In genomic region chr7:155590215-155591023, GRCh38 we compare ENCODE assay signal across 9 cellular contexts. TPM values are rescaled to one million over a fixed set of nuclear protein-coding genes. Genes with fewer than 3 reads are reported as not detected.
A peak's percentile ranks its signal among the peaks of the same experiment; 100 is the strongest.
DNase-seq lines count a peak whose midpoint lies in the region; ATAC-seq and TF ChIP-seq lines count a peak whose summit lies in the region.
"Had no signal": no experiment of that assay in that cellular context is flagged by ENCODE, and none has a peak within 500 bp of the region (broad histone marks: within the 10 kb centered on the region; RNA-seq: fewer than 3 reads in every experiment).

No MANE protein-coding gene starts in this region.

- H3K27me3 Mint-ChIP-seq in activated CD4-positive, alpha-beta memory T cell treated with anti-CD3 and anti-CD28 coated beads, Interleukin-2, amount 10 ng/mL, durations not matched to agents 7 days and 5 days: peaks cover 26% of the 10 kb centered on the region
- H3K27me3 Mint-ChIP-seq in activated CD4-positive, alpha-beta memory T cell treated with anti-CD3 and anti-CD28 coated beads for 36 hours: peaks cover 33% of the 10 kb centered on the region
- peaks cover 48 to 88% of the 10 kb centered on the region in 2 donors for H3K27me3 Mint-ChIP-seq in effector memory CD8-positive, alpha-beta T cell

- H3K4me3 Mint-ChIP-seq in activated CD4-positive, alpha-beta memory T cell treated with anti-CD3 and anti-CD28 coated beads, Interleukin-2, amount 10 ng/mL, durations not matched to agents 7 days and 5 days: no peak overlapping the region
- no peak overlapping the region for H3K4me3 Mint-ChIP-seq in activated CD4-positive, alpha-beta memory T cell treated with anti-CD3 and anti-CD28 coated beads for 36 hours
- no peak overlapping the region for H3K4me3 Mint-ChIP-seq in effector memory CD8-positive, alpha-beta T cell
- H3K4me3 Mint-ChIP-seq: B cell had no signal

- H3K4me1 Mint-ChIP-seq in activated CD4-positive, alpha-beta memory T cell treated with anti-CD3 and anti-CD28 coated beads, Interleukin-2, amount 10 ng/mL, durations not matched to agents 7 days and 5 days: peaks cover 9% of the 10 kb centered on the region
- no peaks in the 10 kb centered on the region for H3K4me1 Mint-ChIP-seq in activated CD4-positive, alpha-beta memory T cell treated with anti-CD3 and anti-CD28 coated beads for 36 hours (ENCODE audit: low read depth)
- H3K4me1 Mint-ChIP-seq in effector memory CD8-positive, alpha-beta T cell (ENCODE audit: low read depth in 2 of 2): no peaks in the 10 kb centered on the region
- H3K4me1 Mint-ChIP-seq: B cell had no signal

- POLR2A ChIA-PET in activated CD4-positive, alpha-beta memory T cell treated with anti-CD3 and anti-CD28 coated beads, Interleukin-2, amount 10 ng/mL, durations not matched to agents 7 days and 5 days (lab: Charles Lee): no interaction called here
- POLR2A ChIA-PET in activated CD4-positive, alpha-beta memory T cell treated with anti-CD3 and anti-CD28 coated beads for 36 hours (lab: Charles Lee): no interaction called here

- CTCF ChIA-PET in activated CD4-positive, alpha-beta memory T cell treated with anti-CD3 and anti-CD28 coated beads, Interleukin-2, amount 10 ng/mL, durations not matched to agents 7 days and 5 days (lab: Charles Lee): interaction anchor here (3.0 kb wide), 1 partner anchor 9 kb away, joined by 18 read pairs; no protein-coding TSS in a partner anchor
- CTCF ChIA-PET in activated CD4-positive, alpha-beta memory T cell treated with anti-CD3 and anti-CD28 coated beads for 36 hours (lab: Charles Lee): interaction anchor here (0.7 to 2.2 kb wide), 2 partner anchors 9 to 178 kb away, joined by 3 to 13 read pairs; no protein-coding TSS in a partner anchor

- no peak overlapping the region for H3K27ac ChIP-seq in coronary artery

- H3K27ac Mint-ChIP-seq in activated CD4-positive, alpha-beta memory T cell treated with anti-CD3 and anti-CD28 coated beads, Interleukin-2, amount 10 ng/mL, durations not matched to agents 7 days and 5 days: no peak overlapping the region
- no peak overlapping the region for H3K27ac Mint-ChIP-seq in activated CD4-positive, alpha-beta memory T cell treated with anti-CD3 and anti-CD28 coated beads for 36 hours
- no peak overlapping the region for H3K27ac Mint-ChIP-seq in effector memory CD8-positive, alpha-beta T cell
- H3K27ac Mint-ChIP-seq: B cell had no signal

- H3K9me3 Mint-ChIP-seq in activated CD4-positive, alpha-beta memory T cell treated with anti-CD3 and anti-CD28 coated beads, Interleukin-2, amount 10 ng/mL, durations not matched to agents 7 days and 5 days: no peaks in the 10 kb centered on the region
- H3K9me3 Mint-ChIP-seq in activated CD4-positive, alpha-beta memory T cell treated with anti-CD3 and anti-CD28 coated beads for 36 hours: no peaks in the 10 kb centered on the region
- H3K9me3 Mint-ChIP-seq in effector memory CD8-positive, alpha-beta T cell: no peaks in the 10 kb centered on the region

- peak; percentile 50 for ATAC-seq in effector memory CD8-positive, alpha-beta T cell (replicated peaks)

- DNase-seq in activated CD4-positive, alpha-beta memory T cell treated with anti-CD3 and anti-CD28 coated beads, Interleukin-2, amount 10 ng/mL, durations not matched to agents 7 days and 5 days: peak; percentile 34
- no peak for DNase-seq in activated CD4-positive, alpha-beta memory T cell treated with anti-CD3 and anti-CD28 coated beads for 36 hours
- peak; percentile 87 to 92 for DNase-seq in NOMO-1 (lab: John Stamatoyannopoulos, UW; ENCODE audit: unreplicated experiment in 2 of 2)
- DNase-seq in effector memory CD8-positive, alpha-beta T cell: no peak
- DNase-seq in renal cortical epithelial cell (ENCODE audit: low read depth): peak; percentile 7
- DNase-seq in coronary artery (ENCODE audit: low spot score): no peak
- DNase-seq in iPS-NIHi11 (ENCODE audit: low spot score): no peak
- no peak for DNase-seq in activated CD4-positive, alpha-beta T cell treated with anti-CD3 and anti-CD28 coated beads for 4 hours

- no peak for TF ChIP-seq CTCF in coronary artery (IDR thresholded peaks at IDR 0.05)

- intact Hi-C loops in activated CD4-positive, alpha-beta memory T cell treated with anti-CD3 and anti-CD28 coated beads for 36 hours (cut with micrococcal nuclease): no loop called here

- no peak overlapping the region for H3K4me3 ChIP-seq in coronary artery

- H3K36me3 Mint-ChIP-seq in activated CD4-positive, alpha-beta memory T cell treated with anti-CD3 and anti-CD28 coated beads, Interleukin-2, amount 10 ng/mL, durations not matched to agents 7 days and 5 days (ENCODE audit: low read depth): no peaks in the 10 kb centered on the region
- H3K36me3 Mint-ChIP-seq in activated CD4-positive, alpha-beta memory T cell treated with anti-CD3 and anti-CD28 coated beads for 36 hours: no peaks in the 10 kb centered on the region
- peaks cover 3% of the 10 kb centered on the region for H3K36me3 Mint-ChIP-seq in effector memory CD8-positive, alpha-beta T cell (ENCODE audit: insufficient read depth)

RNA-seq across cellular contexts. Expression of gene CNPY1, which starts 44.1 kb away (rescaled TPM):
- not detected for total RNA-seq in activated CD4-positive, alpha-beta memory T cell treated with anti-CD3 and anti-CD28 coated beads, Interleukin-2, amount 10 ng/mL, durations not matched to agents 7 days and 5 days
- total RNA-seq in activated CD4-positive, alpha-beta memory T cell treated with anti-CD3 and anti-CD28 coated beads for 36 hours: not detected
- not detected in 2 replicates for total RNA-seq in renal cortical epithelial cell
- total RNA-seq: B cell had no signal

RNA-seq across cellular contexts. Expression of gene RBM33, which starts 54.0 kb away (rescaled TPM):
- total RNA-seq in activated CD4-positive, alpha-beta memory T cell treated with anti-CD3 and anti-CD28 coated beads, Interleukin-2, amount 10 ng/mL, durations not matched to agents 7 days and 5 days: 10 to 100 TPM; 75.8 to 76.5 TPM
- 10 to 100 TPM; 57.7 to 65.3 TPM for total RNA-seq in activated CD4-positive, alpha-beta memory T cell treated with anti-CD3 and anti-CD28 coated beads for 36 hours
- total RNA-seq in renal cortical epithelial cell: 12.9 and 47.3 TPM in 2 replicates

Comparison
In these comparisons a context has a peak if more than half of its experiments do, and no peak if none do; other contexts are left out.
1. DNase-seq: peak in activated CD4-positive, alpha-beta memory T cell treated with anti-CD3 and anti-CD28 coated beads, Interleukin-2, amount 10 ng/mL, durations not matched to agents 7 days and 5 days (single experiment), NOMO-1 (2 of 2) and renal cortical epithelial cell (single experiment); none in activated CD4-positive, alpha-beta memory T cell treated with anti-CD3 and anti-CD28 coated beads for 36 hours (single experiment), effector memory CD8-positive, alpha-beta T cell (0 of 3), coronary artery (single experiment), iPS-NIHi11 (single experiment) and activated CD4-positive, alpha-beta T cell treated with anti-CD3 and anti-CD28 coated beads for 4 hours (0 of 2).